In the genomic region with DNA sequence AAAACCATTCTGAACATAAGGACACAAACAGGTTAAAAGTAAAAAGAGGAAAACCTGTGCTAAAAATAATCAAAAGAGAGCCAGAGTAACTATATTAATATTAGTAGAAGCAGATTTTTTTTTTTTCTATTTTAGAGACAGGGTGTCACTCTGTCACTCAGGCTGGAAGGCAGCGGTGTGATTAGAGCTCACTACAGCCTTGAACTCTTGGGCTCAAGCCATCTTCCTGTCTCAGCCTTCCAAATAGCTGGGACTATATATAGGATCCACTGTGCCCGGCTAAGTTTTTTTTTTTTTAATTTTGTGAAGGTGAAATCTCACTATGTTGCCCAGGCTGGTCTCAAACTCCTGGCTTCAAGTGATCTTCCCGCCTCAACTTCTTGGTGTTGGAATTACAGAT, we compare ENCODE assay signal across 20 cellular contexts. TPM values are rescaled to one million over a fixed set of nuclear protein-coding genes. Genes with fewer than 3 reads are reported as not detected.
"Had no signal": no experiment of that assay in that cellular context is flagged by ENCODE, and none has a peak within 500 bp of the region (broad histone marks: within the 10 kb centered on the region; RNA-seq: fewer than 3 reads in every experiment).

No MANE protein-coding gene starts in this region.

- H3K4me1 ChIP-seq: parathyroid adenoma, thyroid gland, upper lobe of right lung had no signal

- H3K9ac ChIP-seq: parathyroid adenoma had no signal

- H3K36me3 ChIP-seq: thyroid gland, upper lobe of right lung, WERI-Rb-1 had no signal

- H3K79me2 ChIP-seq: parathyroid adenoma had no signal

- H3K4me3 ChIP-seq: thyroid gland, upper lobe of right lung had no signal

- ATAC-seq: activated CD8-positive, alpha-beta T cell treated with anti-CD3 and anti-CD28 coated beads, Interleukin-2, amount 10 ng/mL, durations not matched to agents 7 days and 5 days; activated naive CD4-positive, alpha-beta T cell treated with anti-CD3 and anti-CD28 coated beads, Interleukin-2, amount 50 U/mL, for 72 hours; sciatic nerve; upper lobe of right lung had no signal

- H3K9me3 ChIP-seq: thyroid gland, upper lobe of right lung had no signal

- H3K27me3 ChIP-seq: thyroid gland, upper lobe of right lung had no signal

- H3K27ac ChIP-seq: parathyroid adenoma, thyroid gland, upper lobe of right lung, WERI-Rb-1 had no signal

- DNase-seq: activated CD4-positive, alpha-beta T cell treated with anti-CD3 and anti-CD28 coated beads, Interleukin-2, amount 10 ng/mL, durations not matched to agents 7 days and 5 days; activated CD4-positive, CD25-positive, alpha-beta regulatory T cell treated with anti-CD3 and anti-CD28 coated beads, Interleukin-2, amount 50 U/mL, for 72 hours; activated CD8-positive, alpha-beta T cell treated with anti-CD3 and anti-CD28 coated beads, Interleukin-2, amount 10 ng/mL, durations not matched to agents 7 days and 5 days; activated gamma-delta T cell treated with Interleukin-2 at 50 U/mL for 16 hours; dermis blood vessel endothelial cell; effector CD8-positive, alpha-beta T cell; erythroblast; foreskin fibroblast; hippocampal formation; kidney glomerular epithelial cell; stimulated activated CD4-positive, alpha-beta T cell treated with anti-CD3 and anti-CD28 coated beads, Interleukin-2, amount 100 ng/mL, for 48 hours; stimulated activated CD8-positive, alpha-beta memory T cell treated with anti-CD3 and anti-CD28 coated beads, Interleukin-4, amount 100 ng/mL, for 48 hours; stimulated activated naive CD4-positive, alpha-beta T cell treated with Interleukin-2 at 50 U/mL for 16 hours; T-helper 1 cell; thyroid gland; upper lobe of right lung; WERI-Rb-1 had no signal

- H2AFZ ChIP-seq: parathyroid adenoma had no signal

RNA-seq across cellular contexts. Expression of a gene that starts 33.4 kb away (rescaled TPM):
- total RNA-seq: activated CD4-positive, alpha-beta T cell treated with anti-CD3 and anti-CD28 coated beads, Interleukin-2, amount 10 ng/mL, durations not matched to agents 7 days and 5 days; activated CD8-positive, alpha-beta T cell treated with anti-CD3 and anti-CD28 coated beads, Interleukin-2, amount 10 ng/mL, durations not matched to agents 7 days and 5 days; activated naive CD4-positive, alpha-beta T cell treated with anti-CD3 and anti-CD28 coated beads, Interleukin-2, amount 50 U/mL, for 72 hours; dermis blood vessel endothelial cell had no signal
